ENCODE assay signal across 10 cellular contexts in genomic region chr3:119524931-119525662, GRCh38. TPM values are rescaled to one million over a fixed set of nuclear protein-coding genes. Genes with fewer than 3 reads are reported as not detected.
A peak's percentile ranks its signal among the peaks of the same experiment; 100 is the strongest.
DNase-seq lines count a peak whose midpoint lies in the region; ATAC-seq and TF ChIP-seq lines count a peak whose summit lies in the region.
"Had no signal": no experiment of that assay in that cellular context is flagged by ENCODE, and none has a peak within 500 bp of the region (broad histone marks: within the 10 kb centered on the region; RNA-seq: fewer than 3 reads in every experiment).

No MANE protein-coding gene starts in this region.

- DNase-seq in DMS53 (lab: John Stamatoyannopoulos, UW) (peak; percentile 12), DMS53 treated with DMSO at 0.1 percent for 48 hours (lab: John Stamatoyannopoulos, UW; ENCODE audit: unreplicated experiment) (no peak), PC-9 (no peak), fibroblast of villous mesenchyme (ENCODE audit: low read depth) (no peak), stromal cell of bone marrow (ENCODE audit: low read depth) (peak; percentile 11), left colon (no peak), GM19240 (ENCODE audit: insufficient read length, low spot score) (no peak)
- DNase-seq: amygdala, T-helper 1 cell had no signal

- no peak overlapping the region for H2AFZ ChIP-seq in PC-9

- ATAC-seq in left colon (no peak), HG02571 (IDR thresholded peaks at IDR 0.05; ENCODE audit: unreplicated experiment) (no peak)

- no peaks in the 10 kb centered on the region for H3K4me1 ChIP-seq in PC-9 (replicated peaks; ENCODE audit: insufficient read depth)

- peaks cover 17% of the 10 kb centered on the region for H3K36me3 ChIP-seq in PC-9 (ENCODE audit: low read depth)

- POLR2A ChIA-PET in PC-9 (lab: Charles Lee; ENCODE audit: unreplicated experiment): interaction anchor here (0.5 kb wide), 1 partner anchor 171 kb away, joined by 5 read pairs; no protein-coding TSS in a partner anchor

- CTCF ChIA-PET in PC-9 (lab: Charles Lee): interaction anchor here (0.6 kb wide), 2 partner anchors 45 to 519 kb away, joined by 3 to 6 read pairs; no protein-coding TSS in a partner anchor

- TF ChIP-seq CTCF in PC-9 (conservative IDR thresholded peaks at IDR 0.05): peak; percentile 42; the same call in 1 of the 2 replicates
- TF ChIP-seq CTCF in fibroblast of villous mesenchyme (IDR thresholded peaks at IDR 0.05; ENCODE audit: insufficient read depth, low read depth, low read length): peak; percentile 51

- H3K9me2 ChIP-seq in PC-9 (ENCODE audit: insufficient read depth): no peaks in the 10 kb centered on the region

- no peaks in the 10 kb centered on the region for H3K9me3 ChIP-seq in PC-9 (ENCODE audit: insufficient read depth, low read depth)

- H3K27ac ChIP-seq in PC-9: no peak overlapping the region

- no peak overlapping the region for H3K4me2 ChIP-seq in PC-9

- no peaks in the 10 kb centered on the region for H4K20me1 ChIP-seq in PC-9 (ENCODE audit: insufficient read depth)

- peaks cover 12% of the 10 kb centered on the region; the same call in 1 of the 2 replicates for H3F3A ChIP-seq in PC-9 (ENCODE audit: insufficient read depth, low read depth)

- no peaks in the 10 kb centered on the region for H3K79me2 ChIP-seq in PC-9 (ENCODE audit: low read depth)

- intact Hi-C loops in PC-9 (cut with micrococcal nuclease; ENCODE audit: unreplicated experiment) (loop anchor here (10.0 kb wide), 1 partner anchor 150 kb away; the partner anchor contains the start of gene COX17), left colon (cut with DNase I, micrococcal nuclease) (no loop called here)

- no peak overlapping the region for H3K4me3 ChIP-seq in PC-9
- no peak overlapping the region for H3K4me3 ChIP-seq in fibroblast of villous mesenchyme (ENCODE audit: low read depth, low read length)

- BruUV-seq in PC-9 (replicated peaks; lab: Mats Ljungman, UMichigan): no TSS peak

- H3K27me3 ChIP-seq in PC-9 (ENCODE audit: insufficient read depth, low read depth): no peaks in the 10 kb centered on the region

RNA-seq across cellular contexts. Expression of gene TIMMDC1, which starts 26.8 kb away (rescaled TPM):
- 145 and 203 TPM in 2 replicates for total RNA-seq in PC-9 (2021)
- 44.8 and 58.7 TPM in 2 replicates for total RNA-seq in fibroblast of villous mesenchyme
- 10 to 100 TPM; 91.4 to 92.4 TPM for total RNA-seq in left colon

RNA-seq across cellular contexts. Expression of gene CD80, which starts 34.3 kb away (rescaled TPM):
- not detected in 2 replicates for total RNA-seq in PC-9 (2021)
- total RNA-seq in fibroblast of villous mesenchyme: not detected in 2 replicates
- under 1 TPM; 0.40 to 0.98 TPM for total RNA-seq in left colon

RNA-seq across cellular contexts. Expression of gene ADPRH, which starts 54.2 kb away (rescaled TPM):
- total RNA-seq in PC-9 (2021) (1.4 and 1.6 TPM in 2 replicates), fibroblast of villous mesenchyme (3.0 and 4.2 TPM in 2 replicates), left colon (1 to 10 TPM; 2.3 to 2.9 TPM)

RNA-seq across cellular contexts. Expression of gene POGLUT1, which starts 56.3 kb away (rescaled TPM):
- total RNA-seq in PC-9 (2021): 8.8 and 11.9 TPM in 2 replicates
- 14.2 and 29.8 TPM in 2 replicates for total RNA-seq in fibroblast of villous mesenchyme
- total RNA-seq in left colon: 10 to 100 TPM; 15.7 to 19.6 TPM

Comparison
In these comparisons a context has a peak if more than half of its experiments do, and no peak if none do; other contexts are left out.
1. DNase-seq: peak in DMS53 (single experiment) and stromal cell of bone marrow (single experiment); none in DMS53 treated with DMSO at 0.1 percent for 48 hours (single experiment), PC-9 (0 of 2), fibroblast of villous mesenchyme (single experiment), left colon (0 of 2) and GM19240 (single experiment).